ENCODE assay signal across 9 cellular contexts in the genomic region with DNA sequence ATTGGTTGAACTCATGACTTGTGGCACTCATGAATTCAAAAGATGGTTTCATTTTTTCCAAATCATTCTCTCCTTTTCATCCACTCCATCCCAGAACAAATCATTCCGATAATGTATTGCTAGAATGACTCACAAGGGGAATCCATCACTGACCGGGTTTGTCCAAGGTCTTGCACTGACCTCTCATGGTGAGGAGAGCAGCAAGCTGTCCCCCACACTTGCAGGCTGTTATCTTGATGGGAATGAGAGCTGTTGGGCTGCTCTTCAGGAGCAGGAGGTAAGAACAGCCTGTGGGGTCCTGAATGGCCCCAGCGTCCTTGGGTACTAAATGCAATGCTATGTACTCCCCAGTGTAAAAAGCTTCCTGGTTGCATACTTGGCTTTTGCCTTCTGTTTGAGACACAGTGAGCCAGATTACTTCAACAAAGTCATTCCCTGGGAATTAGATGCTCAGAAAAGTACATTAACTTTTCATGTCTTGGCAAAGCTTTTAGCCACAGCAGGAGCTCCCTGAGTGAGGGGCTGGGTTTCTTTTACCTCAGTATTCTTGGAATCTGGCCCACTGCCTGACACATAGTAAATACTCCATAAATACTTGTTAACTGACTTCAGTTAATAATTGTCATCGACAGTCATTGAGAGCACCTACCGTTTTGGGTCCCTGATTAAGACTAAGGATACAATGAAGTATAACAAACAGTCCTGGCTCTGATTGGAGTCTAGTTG. TPM values are rescaled to one million over a fixed set of nuclear protein-coding genes. Genes with fewer than 3 reads are reported as not detected.
DNase-seq lines count a peak whose midpoint lies in the region; ATAC-seq and TF ChIP-seq lines count a peak whose summit lies in the region.
"Had no signal": no experiment of that assay in that cellular context is flagged by ENCODE, and none has a peak within 500 bp of the region (broad histone marks: within the 10 kb centered on the region; RNA-seq: fewer than 3 reads in every experiment).

No MANE protein-coding gene starts in this region.

- peaks cover 47% of the 10 kb centered on the region for H3K4me1 Mint-ChIP-seq in CD8-positive, alpha-beta T cell (ENCODE audit: low read depth)

- TF ChIP-seq CTCF in foreskin keratinocyte (conservative IDR thresholded peaks at IDR 0.05): peak; percentile 48
- TF ChIP-seq CTCF in CD8-positive, alpha-beta T cell (IDR thresholded peaks at IDR 0.05): no peak

- no peaks in the 10 kb centered on the region for H3K36me3 ChIP-seq in CD8-positive, alpha-beta T cell (ENCODE audit: insufficient read depth, low read length)

- POLR2A ChIA-PET in CD8-positive, alpha-beta T cell (lab: Charles Lee): interaction anchor here (1.2 kb wide), 1 partner anchor 17 kb away, joined by 3 read pairs; no protein-coding TSS in a partner anchor

- H3K9me3 Mint-ChIP-seq in CD8-positive, alpha-beta T cell: no peaks in the 10 kb centered on the region

- no peaks in the 10 kb centered on the region for H3K27me3 ChIP-seq in foreskin keratinocyte
- no peaks in the 10 kb centered on the region for H3K27me3 ChIP-seq in CD8-positive, alpha-beta T cell (ENCODE audit: insufficient read depth, low read length)

- no peak overlapping the region for H3K4me3 Mint-ChIP-seq in CD8-positive, alpha-beta T cell

- H3K27ac Mint-ChIP-seq in CD8-positive, alpha-beta T cell: no peak overlapping the region

- peaks cover 23% of the 10 kb centered on the region for H3K36me3 Mint-ChIP-seq in CD8-positive, alpha-beta T cell

- no peaks in the 10 kb centered on the region for H3K27me3 Mint-ChIP-seq in CD8-positive, alpha-beta T cell (ENCODE audit: low read depth)

- no peaks in the 10 kb centered on the region for H3K9me3 ChIP-seq in CD8-positive, alpha-beta T cell (ENCODE audit: low read length)

- H3K4me1 ChIP-seq in foreskin keratinocyte: peaks cover 36% of the 10 kb centered on the region
- H3K4me1 ChIP-seq in CD8-positive, alpha-beta T cell (ENCODE audit: insufficient read depth, low read length): peaks cover 27% of the 10 kb centered on the region

- H3K27ac ChIP-seq in foreskin keratinocyte: no peak overlapping the region
- no peak overlapping the region for H3K27ac ChIP-seq in CD8-positive, alpha-beta T cell (ENCODE audit: low read depth, low read length)

- intact Hi-C loops in CD8-positive, alpha-beta T cell (cut with DNase I, micrococcal nuclease): loop anchor here (2.0 to 10.0 kb wide), 6 partner anchors 594 to 1091 kb away; no protein-coding TSS in a partner anchor

- CTCF ChIA-PET in CD8-positive, alpha-beta T cell (lab: Charles Lee): interaction anchor here (0.6 to 3.7 kb wide), 14 partner anchors 14 to 985 kb away, joined by 3 to 38 read pairs (median 20); a partner anchor contains a TSS

- peak; percentile 8 for DNase-seq in COR-L47 (lab: John Stamatoyannopoulos, UW)
- peak; percentile 76 for DNase-seq in RPMI7951 (ENCODE audit: low read depth)
- peak in 1 of 2 donors; percentile 62 for DNase-seq in foreskin keratinocyte
- DNase-seq in pons (ENCODE audit: low spot score): peak; percentile 82
- DNase-seq in central memory CD4-positive, alpha-beta T cell: no peak
- no peak for DNase-seq in GF-D8 (lab: John Stamatoyannopoulos, UW)
- DNase-seq in CD8-positive, alpha-beta T cell: no peak
- DNase-seq: SHP77 treated with DMSO at 0.1 percent for 48 hours had no signal

- no peak overlapping the region for H3K4me3 ChIP-seq in CD8-positive, alpha-beta T cell (ENCODE audit: low read depth, low read length)

- no peak for ATAC-seq in foreskin keratinocyte
- no peak for ATAC-seq in HG02759 (IDR thresholded peaks at IDR 0.05; ENCODE audit: unreplicated experiment)
- ATAC-seq in CD8-positive, alpha-beta T cell: no peak

RNA-seq across cellular contexts. Expression of a gene that starts 24.1 kb away (rescaled TPM):
- total RNA-seq in RPMI7951 (2014; rRNA removed; shearing (Covaris generic)): 74.4 and 91.2 TPM in 2 replicates
- total RNA-seq in foreskin keratinocyte: 59.0 and 65.0 TPM in 2 replicates
- polyA plus RNA-seq in foreskin keratinocyte: 21.4 and 23.7 TPM in 2 replicates
- total RNA-seq in CD8-positive, alpha-beta T cell: 1,000 to 10,000 TPM; 1,161 to 1,206 TPM

Comparison
In these comparisons a context has a peak if more than half of its experiments do, and no peak if none do; other contexts are left out.
1. DNase-seq: peak in COR-L47 (single experiment), RPMI7951 (single experiment) and pons (single experiment); none in central memory CD4-positive, alpha-beta T cell (single experiment), GF-D8 (single experiment) and CD8-positive, alpha-beta T cell (0 of 7).
2. RNA of a gene that starts 24.1 kb away (total RNA-seq): 1,161 to 1,206 TPM in CD8-positive, alpha-beta T cell; 74.4 to 91.2 TPM in RPMI7951 and 59.0 to 65.0 TPM in foreskin keratinocyte; every median in the first group is over 10 times any median in the second.